In genomic region chr22:35375031-35375430, GRCh38 we compare ENCODE assay signal across 14 cellular contexts. TPM values are rescaled to one million over a fixed set of nuclear protein-coding genes. Genes with fewer than 3 reads are reported as not detected.
DNase-seq lines count a peak whose midpoint lies in the region; FAIRE-seq and TF ChIP-seq lines count a peak whose summit lies in the region.
"Had no signal": no experiment of that assay in that cellular context is flagged by ENCODE, and none has a peak within 500 bp of the region (broad histone marks: within the 10 kb centered on the region; RNA-seq: fewer than 3 reads in every experiment).

No MANE protein-coding gene starts in this region.

- no peaks in the 10 kb centered on the region for H3K9me3 ChIP-seq in OCI-LY7 (ENCODE audit: low read length)

- peaks cover 52% of the 10 kb centered on the region for H3K4me1 Mint-ChIP-seq in type B pancreatic cell (ENCODE audit: unreplicated experiment)

- CTCF ChIA-PET in OCI-LY7 (lab: Charles Lee; ENCODE audit: unreplicated experiment), result no interaction called here

- H3K79me2 ChIP-seq in OCI-LY7 (ENCODE audit: insufficient read depth, low read depth, low read length), result no peaks in the 10 kb centered on the region

- H3K4me2 ChIP-seq in OCI-LY7 (ENCODE audit: low read length), result no peak overlapping the region

- no peaks in the 10 kb centered on the region for H3K36me3 ChIP-seq in OCI-LY7 (ENCODE audit: insufficient read depth, low read length)

- no TSS peak for BruUV-seq in OCI-LY7 (replicated peaks; lab: Mats Ljungman, UMichigan)

- intact Hi-C loops in OCI-LY7 (cut with micrococcal nuclease; ENCODE audit: unreplicated experiment), result no loop called here

- no peak overlapping the region for H2AFZ ChIP-seq in OCI-LY7 (ENCODE audit: low read length)

- H3K4me3 Mint-ChIP-seq in type B pancreatic cell, result no peak overlapping the region

- peaks cover 6% of the 10 kb centered on the region for H3K27me3 Mint-ChIP-seq in type B pancreatic cell

- H3K4me3 ChIP-seq in OCI-LY7 (ENCODE audit: low read depth, low read length, poor library complexity, severe bottlenecking), result no peak overlapping the region

- H3K27ac Mint-ChIP-seq in type B pancreatic cell, result peak overlapping the region; percentile 68
- H3K27ac Mint-ChIP-seq: activated naive CD4-positive, alpha-beta T cell treated with anti-CD3 and anti-CD28 coated beads, Interleukin-2, amount 50 U/mL, for 72 hours had no signal

- H3K4me1 ChIP-seq in OCI-LY7 (ENCODE audit: insufficient read depth, low read length, poor library complexity, severe bottlenecking), result peaks cover 33% of the 10 kb centered on the region

- H3K9me3 Mint-ChIP-seq in type B pancreatic cell, result no peaks in the 10 kb centered on the region
- H3K9me3 Mint-ChIP-seq: activated naive CD4-positive, alpha-beta T cell treated with anti-CD3 and anti-CD28 coated beads, Interleukin-2, amount 50 U/mL, for 72 hours; neural crest cell had no signal

- POLR2A ChIA-PET in OCI-LY7 (lab: Charles Lee), result no interaction called here

- no peaks in the 10 kb centered on the region for H3K9me2 ChIP-seq in OCI-LY7 (ENCODE audit: insufficient read depth, low read length)

- no peak overlapping the region for H3K27ac ChIP-seq in OCI-LY7 (ENCODE audit: low read depth, low read length, poor library complexity, severe bottlenecking)
- H3K27ac ChIP-seq: epithelial cell of prostate had no signal

- TF ChIP-seq CTCF in type B pancreatic cell (conservative IDR thresholded peaks at IDR 0.05) (no peak), OCI-LY7 (conservative IDR thresholded peaks at IDR 0.05; ENCODE audit: low read length) (no peak)

- FAIRE-seq in RCC 7860 (lab: Jason Lieb, UNC), result no peak
- FAIRE-seq: H54 had no signal

- H4K20me1 ChIP-seq in OCI-LY7 (ENCODE audit: insufficient read depth, low read length), result no peaks in the 10 kb centered on the region

- DNase-seq in NOMO-1 treated with DMSO at 0.1 percent for 48 hours (lab: John Stamatoyannopoulos, UW; ENCODE audit: unreplicated experiment) (peak; percentile 12), NOMO-1 treated with dmso at 0.1 percent for 144 hours (lab: John Stamatoyannopoulos, UW; ENCODE audit: unreplicated experiment) (no peak), RCC 7860 (ENCODE audit: low spot score) (peak; percentile 76), glomerular visceral epithelial cell (ENCODE audit: extremely low spot score) (peak; percentile 32), type B pancreatic cell (ENCODE audit: extremely low spot score, unreplicated experiment) (no peak), OCI-M1 (lab: John Stamatoyannopoulos, UW) (no peak), OCI-LY7 (ENCODE audit: low spot score) (no peak)
- DNase-seq in activated CD8-positive, alpha-beta memory T cell treated with anti-CD3 and anti-CD28 coated beads, Interleukin-2, amount 50 U/mL, for 4 hours, result no peak
- DNase-seq: cerebellar nuclear complex; stimulated activated naive CD4-positive, alpha-beta T cell treated with Interleukin-2 at 50 U/mL for 16 hours had no signal

- no peaks in the 10 kb centered on the region for H3K36me3 Mint-ChIP-seq in type B pancreatic cell
- H3K36me3 Mint-ChIP-seq: activated naive CD4-positive, alpha-beta T cell treated with anti-CD3 and anti-CD28 coated beads, Interleukin-2, amount 50 U/mL, for 72 hours had no signal

RNA-seq across cellular contexts. Expression of gene HMOX1, which starts 5.9 kb away (rescaled TPM):
- total RNA-seq in type B pancreatic cell (ENCODE audit: low replicate concordance) (4.1 and 7.7 TPM in 2 replicates), OCI-LY7 (2022) (8.5 and 13.9 TPM in 2 replicates)
- total RNA-seq in OCI-LY7 (2014; rRNA removed; shearing (Covaris generic)), result 2.2 and 2.9 TPM in 2 replicates

RNA-seq across cellular contexts. Expression of gene MCM5, which starts 24.9 kb away (rescaled TPM):
- total RNA-seq in type B pancreatic cell (ENCODE audit: low replicate concordance) (45.5 and 98.0 TPM in 2 replicates), OCI-LY7 (2022) (360 TPM in 2 replicates)
- 178 and 242 TPM in 2 replicates for total RNA-seq in OCI-LY7 (2014; rRNA removed; shearing (Covaris generic))

Comparison
In these comparisons a context has a peak if more than half of its experiments do, and no peak if none do; other contexts are left out.
1. DNase-seq: peak in NOMO-1 treated with DMSO at 0.1 percent for 48 hours (single experiment), RCC 7860 (single experiment) and glomerular visceral epithelial cell (single experiment); none in NOMO-1 treated with dmso at 0.1 percent for 144 hours (single experiment), type B pancreatic cell (single experiment), OCI-M1 (single experiment), OCI-LY7 (single experiment) and activated CD8-positive, alpha-beta memory T cell treated with anti-CD3 and anti-CD28 coated beads, Interleukin-2, amount 50 U/mL, for 4 hours (single experiment).